ENCODE assay signal across 8 cellular contexts in genomic region chr1:185694081-185694480, GRCh38. TPM values are rescaled to one million over a fixed set of nuclear protein-coding genes. Genes with fewer than 3 reads are reported as not detected.
DNase-seq lines count a peak whose midpoint lies in the region; ATAC-seq and TF ChIP-seq lines count a peak whose summit lies in the region.

No MANE protein-coding gene starts in this region.

- H3K9ac ChIP-seq in duodenal mucosa (ENCODE audit: low read depth in 1 of 2, low read length in 2 of 2) = peak overlapping the region in 1 of 2 donors; percentile 20

- no peaks in the 10 kb centered on the region for H3K9me3 ChIP-seq in duodenal mucosa (ENCODE audit: control insufficient read depth in 1 of 2, low read length in 2 of 2)
- H3K9me3 ChIP-seq in vagina = no peaks in the 10 kb centered on the region

- H3K4me3 ChIP-seq in NB4 (ENCODE audit: low read depth, low read length) = no peak overlapping the region
- peak overlapping the region; percentile 65 to 67 for H3K4me3 ChIP-seq in duodenal mucosa (ENCODE audit: low read depth in 1 of 2, low read length in 2 of 2)
- H3K4me3 ChIP-seq in vagina = peak overlapping the region in 1 of 2 donors; percentile 5

- H3K27ac ChIP-seq in duodenal mucosa (ENCODE audit: low read depth, low read length) (no peak overlapping the region), vagina (no peak overlapping the region)

- TF ChIP-seq POLR2A in NB4 (IDR thresholded peaks at IDR 0.05; ENCODE audit: extremely low read depth, insufficient read length) (no peak), vagina (IDR thresholded peaks at IDR 0.05) (no peak)

- H3K36me3 ChIP-seq in duodenal mucosa (ENCODE audit: control insufficient read depth in 1 of 2, insufficient read depth in 2 of 2, low read length in 2 of 2) (no peaks in the 10 kb centered on the region), vagina (no peaks in the 10 kb centered on the region)

- H3K27me3 ChIP-seq in duodenal mucosa (ENCODE audit: control insufficient read depth in 1 of 2, insufficient read depth in 2 of 2, low read length in 2 of 2) (no peaks in the 10 kb centered on the region), vagina (no peaks in the 10 kb centered on the region)

- no peak for TF ChIP-seq CTCF in NB4 (IDR thresholded peaks at IDR 0.05; ENCODE audit: low read depth, low read length)
- TF ChIP-seq CTCF in vagina (IDR thresholded peaks at IDR 0.05) = no peak

- H3K4me1 ChIP-seq in duodenal mucosa (ENCODE audit: control insufficient read depth in 1 of 2, insufficient read depth in 2 of 2, low read length in 2 of 2) (peaks cover 4 to 10% of the 10 kb centered on the region in 2 donors), vagina (no peaks in the 10 kb centered on the region)

- intact Hi-C loops in vagina (cut with DNase I) = no loop called here
- intact Hi-C loops in posterior vena cava (cut with DNase I) = no loop called here

- ATAC-seq in GM18517 (IDR thresholded peaks at IDR 0.05; ENCODE audit: unreplicated experiment) = peak; percentile 87
- peak; percentile 82 for ATAC-seq in GM21737 (IDR thresholded peaks at IDR 0.05; ENCODE audit: unreplicated experiment)

- peak; percentile 26 for DNase-seq in NB4 (ENCODE audit: low read depth)
- DNase-seq in renal cortical epithelial cell (ENCODE audit: low read depth) = peak; percentile 40
- DNase-seq in NCI-H2196 (lab: John Stamatoyannopoulos, UW; ENCODE audit: unreplicated experiment) = no peak
- no peak for DNase-seq in vagina (ENCODE audit: extremely low spot score in 2 of 2)
- DNase-seq in posterior vena cava (ENCODE audit: low spot score) = no peak

RNA-seq across cellular contexts. Expression of gene HMCN1, which starts 40.1 kb away (rescaled TPM):
- total RNA-seq in renal cortical epithelial cell (0.17 and 57.9 TPM in 2 replicates), vagina (10.6 TPM), posterior vena cava (10 to 100 TPM; 10.6 to 17.3 TPM)

Comparison
In these comparisons a context has a peak if more than half of its experiments do, and no peak if none do; other contexts are left out.
1. DNase-seq: peak in NB4 (single experiment) and renal cortical epithelial cell (single experiment); none in NCI-H2196 (single experiment), vagina (0 of 2) and posterior vena cava (single experiment).